ENCODE assay signal across 15 cellular contexts in the genomic region with DNA sequence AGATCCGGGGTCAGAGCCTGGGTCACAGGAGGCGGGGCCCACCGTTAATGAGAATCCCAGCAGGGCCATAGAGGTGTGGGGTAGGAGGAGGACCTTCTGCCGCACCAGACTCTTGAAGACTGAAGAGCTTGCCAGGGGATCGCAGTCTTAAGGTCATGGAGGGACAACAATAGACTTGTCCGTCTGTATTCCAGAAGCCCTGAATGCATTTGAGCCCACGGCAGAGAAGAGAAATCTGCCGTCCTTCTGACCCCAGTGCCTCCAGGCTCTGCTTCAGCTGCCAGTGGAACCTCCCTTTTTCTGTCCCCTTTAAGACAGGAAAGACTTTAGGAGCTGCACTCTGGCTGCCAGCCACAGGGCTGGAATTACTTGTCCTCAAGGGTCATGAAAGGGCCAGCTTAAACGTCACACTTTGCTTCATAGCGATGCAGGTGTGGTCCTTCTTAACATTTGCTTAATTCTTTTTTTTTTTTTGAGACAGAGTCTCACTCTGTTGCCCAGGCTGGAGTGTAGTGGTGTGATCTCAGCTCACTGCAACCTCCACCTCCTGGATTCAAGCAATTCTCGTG. TPM values are rescaled to one million over a fixed set of nuclear protein-coding genes. Genes with fewer than 3 reads are reported as not detected.
DNase-seq lines count a peak whose midpoint lies in the region; ATAC-seq and TF ChIP-seq lines count a peak whose summit lies in the region.
"Had no signal": no experiment of that assay in that cellular context is flagged by ENCODE, and none has a peak within 500 bp of the region (broad histone marks: within the 10 kb centered on the region; RNA-seq: fewer than 3 reads in every experiment).

No MANE protein-coding gene starts in this region.

- peak; percentile 77 to 89 for ATAC-seq in upper lobe of left lung (ENCODE audit: low FRiP score in 2 of 2)
- ATAC-seq: activated T-cell treated with anti-CD3 and anti-CD28 coated beads, Interleukin-2, amount 50 U/mL, for 72 hours; left colon had no signal

- no peak overlapping the region for H3K4me2 ChIP-seq in fibroblast of lung (ENCODE audit: extremely low read depth, insufficient read depth, low read length)

- DNase-seq in SIG-M5 treated with dmso at 0.1 percent for 504 hours (lab: John Stamatoyannopoulos, UW; ENCODE audit: unreplicated experiment): peak; percentile 24
- DNase-seq in SIG-M5 (lab: John Stamatoyannopoulos, UW): no peak
- peak; percentile 69 to 77 for DNase-seq in fibroblast of lung (ENCODE audit: low read depth in 2 of 2)
- peak; percentile 75 for DNase-seq in mucosa of gallbladder (ENCODE audit: low spot score)
- DNase-seq in upper lobe of left lung: peak in 1 of 2 donors; percentile 89
- no peak for DNase-seq in GDM1 (lab: John Stamatoyannopoulos, UW)
- DNase-seq in NCI-H1105 treated with DMSO at 0.1 percent for 48 hours (lab: John Stamatoyannopoulos, UW): no peak
- no peak for DNase-seq in ACHN
- DNase-seq: activated T-cell treated with anti-CD3 and anti-CD28 coated beads, Interleukin-2, amount 50 U/mL, for 72 hours; erythroblast; left colon; NCI-H1417 treated with DMSO at 0.1 percent for 48 hours; NCI-H526 had no signal

- H2AFZ ChIP-seq in fibroblast of lung (ENCODE audit: low read length): no peak overlapping the region

- H3K9ac ChIP-seq in fibroblast of lung (ENCODE audit: insufficient read depth, low read length): no peak overlapping the region

- H3K4me1 ChIP-seq in fibroblast of lung (ENCODE audit: control insufficient read depth, extremely low read depth, insufficient read depth, low read length): peaks cover 9% of the 10 kb centered on the region
- H3K4me1 ChIP-seq in upper lobe of left lung: peaks cover 3 to 44% (median 23%) of the 10 kb centered on the region in 4 donors

- peaks cover 7% of the 10 kb centered on the region for H3K36me3 ChIP-seq in fibroblast of lung (ENCODE audit: control insufficient read depth, insufficient read depth, low read length)
- peaks cover 3 to 49% (median 17%) of the 10 kb centered on the region in 4 donors for H3K36me3 ChIP-seq in upper lobe of left lung

- 42 to 59% methylated on average over 9 to 11 of the region's 11 CpGs for WGBS in upper lobe of left lung, 2 donors

- no peaks in the 10 kb centered on the region for H4K20me1 ChIP-seq in fibroblast of lung (ENCODE audit: control insufficient read depth, extremely low read depth, insufficient read depth, low read length)

- TF ChIP-seq EP300 in upper lobe of left lung (IDR thresholded peaks at IDR 0.05): no peak

- no peaks in the 10 kb centered on the region for H3K27me3 ChIP-seq in fibroblast of lung (ENCODE audit: control insufficient read depth, insufficient read depth, low read length)
- no peaks in the 10 kb centered on the region for H3K27me3 ChIP-seq in upper lobe of left lung

- H3K9me3 ChIP-seq in fibroblast of lung (ENCODE audit: control insufficient read depth, insufficient read depth, low read depth, low read length) (no peaks in the 10 kb centered on the region), upper lobe of left lung (no peaks in the 10 kb centered on the region)

- no peak overlapping the region for H3K4me3 ChIP-seq in fibroblast of lung (replicated peaks in 1 of 4; ENCODE audit: control extremely low read depth in 1 of 4, insufficient read depth in 1 of 4, low read depth in 3 of 4, low read length in 4 of 4)
- H3K4me3 ChIP-seq in upper lobe of left lung: no peak overlapping the region
- H3K4me3 ChIP-seq: SK-N-MC had no signal

- no peak overlapping the region for H3K27ac ChIP-seq in fibroblast of lung (ENCODE audit: insufficient read depth, low read length)
- peak overlapping the region; percentile 19 to 55 (median 40) for H3K27ac ChIP-seq in upper lobe of left lung
- H3K27ac ChIP-seq: 22Rv1 had no signal

- TF ChIP-seq CTCF in fibroblast of lung (conservative IDR thresholded peaks at IDR 0.05 in 1 of 2, IDR thresholded peaks at IDR 0.05 in 1 of 2; ENCODE audit: low read depth in 1 of 2, low read length in 2 of 2): no peak
- TF ChIP-seq CTCF in upper lobe of left lung (IDR thresholded peaks at IDR 0.05): no peak

- TF ChIP-seq POLR2A in upper lobe of left lung (IDR thresholded peaks at IDR 0.05): peak in 1 of 4 donors; percentile 4

- H3K79me2 ChIP-seq in fibroblast of lung (ENCODE audit: control insufficient read depth, insufficient read depth, low read length): no peaks in the 10 kb centered on the region

- in situ Hi-C loops in ACHN (cut with HindIII; ENCODE audit: low pct_ligation_motif_present, low pct_unique_long_range_greater_than_20kb, low sequenced_read_pairs): no loop called here

RNA-seq across cellular contexts. Expression of gene ST3GAL4, which starts 15.5 kb away (rescaled TPM):
- total RNA-seq in fibroblast of lung: 25.2 and 36.8 TPM in 2 replicates
- 16.7 and 24.8 TPM in 2 replicates for polyA plus RNA-seq in fibroblast of lung
- polyA plus RNA-seq in fibroblast of lung (2012): 14.7 and 23.5 TPM in 2 replicates
- polyA minus RNA-seq in fibroblast of lung (ENCODE audit: low replicate concordance): 25.7 and 55.7 TPM in 2 replicates
- 19.4 TPM for total RNA-seq in mucosa of gallbladder
- total RNA-seq in upper lobe of left lung: 10 to 100 TPM; 20.6 to 47.9 (median 34.0) TPM

RNA-seq across cellular contexts. Expression of gene DCPS, which starts 36.1 kb away (rescaled TPM):
- total RNA-seq in fibroblast of lung: 9.8 and 13.0 TPM in 2 replicates
- 22.7 and 40.8 TPM in 2 replicates for polyA plus RNA-seq in fibroblast of lung
- 20.1 and 42.9 TPM in 2 replicates for polyA plus RNA-seq in fibroblast of lung (2012)
- polyA minus RNA-seq in fibroblast of lung (ENCODE audit: low replicate concordance): 16.3 and 32.0 TPM in 2 replicates
- total RNA-seq in mucosa of gallbladder: 34.6 TPM
- total RNA-seq in upper lobe of left lung: 10 to 100 TPM in 5 of 6 donors, 1 to 10 TPM in 1; 6.3 to 21.4 (median 14.1) TPM

RNA-seq across cellular contexts. Expression of gene TIRAP, which starts 57.1 kb away (rescaled TPM):
- 3.3 and 4.8 TPM in 2 replicates for total RNA-seq in fibroblast of lung
- polyA plus RNA-seq in fibroblast of lung: 5.1 and 5.4 TPM in 2 replicates
- 5.7 and 7.4 TPM in 2 replicates for polyA plus RNA-seq in fibroblast of lung (2012)
- 16.3 and 17.4 TPM in 2 replicates for polyA minus RNA-seq in fibroblast of lung (ENCODE audit: low replicate concordance)
- 20.7 TPM for total RNA-seq in mucosa of gallbladder
- 10 to 100 TPM in 4 of 6 donors, 1 to 10 TPM in 2; 9.3 to 14.8 (median 11.6) TPM for total RNA-seq in upper lobe of left lung

Comparison
In these comparisons a context has a peak if more than half of its experiments do, and no peak if none do; other contexts are left out.
1. DNase-seq: peak in SIG-M5 treated with dmso at 0.1 percent for 504 hours (single experiment), fibroblast of lung (2 of 2) and mucosa of gallbladder (single experiment); none in SIG-M5 (single experiment), GDM1 (single experiment), NCI-H1105 treated with DMSO at 0.1 percent for 48 hours (single experiment) and ACHN (single experiment).